In genomic region chr3:4493008-4493930, GRCh38 we compare ENCODE assay signal across 8 cellular contexts. TPM values are rescaled to one million over a fixed set of nuclear protein-coding genes. Genes with fewer than 3 reads are reported as not detected.
DNase-seq lines count a peak whose midpoint lies in the region; ATAC-seq and TF ChIP-seq lines count a peak whose summit lies in the region.

ITPR1 (plus strand) TSS chr3:4493348; CDS start chr3:4516492, 23,144 bp downstream.

- H3K9me3 ChIP-seq in liver (ENCODE audit: control insufficient read depth in 4 of 4, low read length in 3 of 4), result no peaks in the 10 kb centered on the region

- peak; percentile 68 to 72 for TF ChIP-seq RAD21 in liver (IDR thresholded peaks at IDR 0.05)

- DNase-seq in NCI-H774 (lab: John Stamatoyannopoulos, UW), result peak; percentile 85
- DNase-seq in activated CD4-positive, alpha-beta T cell treated with anti-CD3 and anti-CD28 coated beads, Interleukin-2, amount 50 U/mL, for 4 hours, result peak; percentile 99
- DNase-seq in dermis microvascular lymphatic vessel endothelial cell (ENCODE audit: low read depth in 2 of 2), result peak; percentile 94 to 99
- peak; percentile 99 for DNase-seq in stimulated activated CD4-positive, alpha-beta T cell treated with anti-CD3 and anti-CD28 coated beads, Interleukin-4, amount 100 ng/mL, for 24 hours

- H3K27ac ChIP-seq in C4-2B (peak within 1 kb of the TSS; percentile 64), liver (ENCODE audit: low read depth in 1 of 2, low read length in 2 of 2) (peak within 1 kb of the TSS; percentile 52 to 61)

- ATAC-seq in GM19395 (IDR thresholded peaks at IDR 0.05; ENCODE audit: unreplicated experiment) (peak; percentile 90), HG03565 (IDR thresholded peaks at IDR 0.05; ENCODE audit: unreplicated experiment) (peak; percentile 88)

- no peaks in the 10 kb centered on the region for H3K27me3 ChIP-seq in liver (ENCODE audit: control insufficient read depth in 4 of 4, insufficient read depth in 4 of 4, low read length in 3 of 4)

- peaks cover 0 to 1% (median 0%) of the 10 kb centered on the region in 4 donors for H3K36me3 ChIP-seq in liver (ENCODE audit: control insufficient read depth in 4 of 4, insufficient read depth in 3 of 4, low read depth in 1 of 4, low read length in 3 of 4)

- peak within 1 kb of the TSS; percentile 66 to 77 (median 66) for H3K4me3 ChIP-seq in liver (ENCODE audit: low read depth in 1 of 3, low read length in 3 of 3)

- peak within 1 kb of the TSS; percentile 68 to 88 for H3K9ac ChIP-seq in liver (ENCODE audit: low read depth in 1 of 2, low read length in 2 of 2)

- H3K4me1 ChIP-seq in liver (ENCODE audit: control insufficient read depth in 4 of 4, insufficient read depth in 4 of 4, low read length in 3 of 4), result peaks cover 0 to 20% (median 13%) of the 10 kb centered on the region in 4 donors

- TF ChIP-seq CTCF in C4-2B (conservative IDR thresholded peaks at IDR 0.05) (no peak), liver (IDR thresholded peaks at IDR 0.05; ENCODE audit: low read depth, low read length, missing input control) (no peak)

- under 1% methylated on average over 47 of the region's 47 CpGs for WGBS in liver

TF ChIP-seq in liver, 16 proteins besides CTCF, POLR2A, EP300 and RAD21:
- TF ChIP-seq, protein P1, sequence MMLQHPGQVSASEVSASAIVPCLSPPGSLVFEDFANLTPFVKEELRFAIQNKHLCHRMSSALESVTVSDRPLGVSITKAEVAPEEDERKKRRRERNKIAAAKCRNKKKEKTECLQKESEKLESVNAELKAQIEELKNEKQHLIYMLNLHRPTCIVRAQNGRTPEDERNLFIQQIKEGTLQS (IDR thresholded peaks at IDR 0.05), result peak; percentile 23
- TF ChIP-seq HNF4G (IDR thresholded peaks at IDR 0.05) (no peak), JUND (IDR thresholded peaks at IDR 0.05) (peak in 1 of 2 donors; percentile 31), RXRA (IDR thresholded peaks at IDR 0.05) (peak; percentile 26 to 55), GABPA (IDR thresholded peaks at IDR 0.05 in 1 of 2, conservative IDR thresholded peaks at IDR 0.05 in 1 of 2) (no peak), FOXA1 (IDR thresholded peaks at IDR 0.05) (no peak), YY1 (IDR thresholded peaks at IDR 0.05) (peak; percentile 92), FOXA2 (IDR thresholded peaks at IDR 0.05) (no peak), SP1 (IDR thresholded peaks at IDR 0.05) (peak; percentile 82), HNF4A (conservative IDR thresholded peaks at IDR 0.05) (peak; percentile 19 to 36), NR2F2 (IDR thresholded peaks at IDR 0.05) (no peak), TAF1 (conservative IDR thresholded peaks at IDR 0.05) (peak; percentile 100), EGR1 (IDR thresholded peaks at IDR 0.05; ENCODE audit: low read depth in 2 of 2) (peak in 1 of 2 donors; percentile 66)
- TF ChIP-seq, protein P2, sequence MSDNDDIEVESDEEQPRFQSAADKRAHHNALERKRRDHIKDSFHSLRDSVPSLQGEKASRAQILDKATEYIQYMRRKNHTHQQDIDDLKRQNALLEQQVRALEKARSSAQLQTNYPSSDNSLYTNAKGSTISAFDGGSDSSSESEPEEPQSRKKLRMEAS (IDR thresholded peaks at IDR 0.05), result peak; percentile 93
- TF ChIP-seq, protein P3, sequence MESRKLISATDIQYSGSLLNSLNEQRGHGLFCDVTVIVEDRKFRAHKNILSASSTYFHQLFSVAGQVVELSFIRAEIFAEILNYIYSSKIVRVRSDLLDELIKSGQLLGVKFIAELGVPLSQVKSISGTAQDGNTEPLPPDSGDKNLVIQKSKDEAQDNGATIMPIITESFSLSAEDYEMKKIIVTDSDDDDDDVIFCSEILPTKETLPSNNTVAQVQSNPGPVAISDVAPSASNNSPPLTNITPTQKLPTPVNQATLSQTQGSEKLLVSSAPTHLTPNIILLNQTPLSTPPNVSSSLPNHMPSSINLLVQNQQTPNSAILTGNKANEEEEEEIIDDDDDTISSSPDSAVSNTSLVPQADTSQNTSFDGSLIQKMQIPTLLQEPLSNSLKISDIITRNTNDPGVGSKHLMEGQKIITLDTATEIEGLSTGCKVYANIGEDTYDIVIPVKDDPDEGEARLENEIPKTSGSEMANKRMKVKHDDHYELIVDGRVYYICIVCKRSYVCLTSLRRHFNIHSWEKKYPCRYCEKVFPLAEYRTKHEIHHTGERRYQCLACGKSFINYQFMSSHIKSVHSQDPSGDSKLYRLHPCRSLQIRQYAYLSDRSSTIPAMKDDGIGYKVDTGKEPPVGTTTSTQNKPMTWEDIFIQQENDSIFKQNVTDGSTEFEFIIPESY (IDR thresholded peaks at IDR 0.05), result peak; percentile 56
- TF ChIP-seq, protein P4, sequence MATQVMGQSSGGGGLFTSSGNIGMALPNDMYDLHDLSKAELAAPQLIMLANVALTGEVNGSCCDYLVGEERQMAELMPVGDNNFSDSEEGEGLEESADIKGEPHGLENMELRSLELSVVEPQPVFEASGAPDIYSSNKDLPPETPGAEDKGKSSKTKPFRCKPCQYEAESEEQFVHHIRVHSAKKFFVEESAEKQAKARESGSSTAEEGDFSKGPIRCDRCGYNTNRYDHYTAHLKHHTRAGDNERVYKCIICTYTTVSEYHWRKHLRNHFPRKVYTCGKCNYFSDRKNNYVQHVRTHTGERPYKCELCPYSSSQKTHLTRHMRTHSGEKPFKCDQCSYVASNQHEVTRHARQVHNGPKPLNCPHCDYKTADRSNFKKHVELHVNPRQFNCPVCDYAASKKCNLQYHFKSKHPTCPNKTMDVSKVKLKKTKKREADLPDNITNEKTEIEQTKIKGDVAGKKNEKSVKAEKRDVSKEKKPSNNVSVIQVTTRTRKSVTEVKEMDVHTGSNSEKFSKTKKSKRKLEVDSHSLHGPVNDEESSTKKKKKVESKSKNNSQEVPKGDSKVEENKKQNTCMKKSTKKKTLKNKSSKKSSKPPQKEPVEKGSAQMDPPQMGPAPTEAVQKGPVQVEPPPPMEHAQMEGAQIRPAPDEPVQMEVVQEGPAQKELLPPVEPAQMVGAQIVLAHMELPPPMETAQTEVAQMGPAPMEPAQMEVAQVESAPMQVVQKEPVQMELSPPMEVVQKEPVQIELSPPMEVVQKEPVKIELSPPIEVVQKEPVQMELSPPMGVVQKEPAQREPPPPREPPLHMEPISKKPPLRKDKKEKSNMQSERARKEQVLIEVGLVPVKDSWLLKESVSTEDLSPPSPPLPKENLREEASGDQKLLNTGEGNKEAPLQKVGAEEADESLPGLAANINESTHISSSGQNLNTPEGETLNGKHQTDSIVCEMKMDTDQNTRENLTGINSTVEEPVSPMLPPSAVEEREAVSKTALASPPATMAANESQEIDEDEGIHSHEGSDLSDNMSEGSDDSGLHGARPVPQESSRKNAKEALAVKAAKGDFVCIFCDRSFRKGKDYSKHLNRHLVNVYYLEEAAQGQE (IDR thresholded peaks at IDR 0.05), result peak; percentile 90

RNA-seq across cellular contexts. Expression of gene ITPR1, which starts in this region (rescaled TPM):
- 21.6 and 27.6 TPM in 2 replicates for total RNA-seq in dermis microvascular lymphatic vessel endothelial cell
- 10 to 100 TPM; 11.5 to 39.4 TPM for total RNA-seq in liver
- 1 to 10 TPM; 3.7 to 4.9 TPM for polyA plus RNA-seq in liver

Comparison
In these comparisons a context has a peak if more than half of its experiments do, and no peak if none do; other contexts are left out.
1. Peak in every context shown above with its lines: DNase-seq, ATAC-seq, H3K4me3 ChIP-seq and H3K27ac ChIP-seq.